In genomic region chr22:20021196-20022181, GRCh38 we compare ENCODE assay signal across 1 cellular context.
TF ChIP-seq lines count a peak whose summit lies in the region.

No MANE protein-coding gene starts in this region.

TF ChIP-seq in K562, 482 proteins besides CTCF, POLR2A, EP300 and RAD21 (continues in another document):
- TF ChIP-seq ZFPM2 (CRISPR knock-in tag; IDR thresholded peaks at IDR 0.05) (peak; percentile 85; the same call in 1 of the 2 replicates), PRDM10 (IDR thresholded peaks at IDR 0.05; ENCODE audit: partially characterized antibody) (no peak), FIP1L1 (IDR thresholded peaks at IDR 0.05; ENCODE audit: low read depth, low read length, poor library complexity, severe bottlenecking) (no peak), GTF3C2 (IDR thresholded peaks at IDR 0.05; ENCODE audit: borderline replicate concordance, extremely low read depth, insufficient read length) (no peak), SRSF7 (optimal IDR thresholded peaks at IDR 0.05; ENCODE audit: low read depth, low read length) (no peak), ETV1 (tag; conservative IDR thresholded peaks at IDR 0.05; ENCODE audit: low read depth) (no peak), PURB (CRISPR knock-in tag; IDR thresholded peaks at IDR 0.05; ENCODE audit: low read depth) (no peak), ZNF75A (CRISPR knock-in tag; IDR thresholded peaks at IDR 0.05) (no peak), ZNF232 (CRISPR knock-in tag; IDR thresholded peaks at IDR 0.05) (no peak), ZBTB40 (IDR thresholded peaks at IDR 0.05) (no peak), ZBTB40 (CRISPR knock-in tag; IDR thresholded peaks at IDR 0.05) (no peak), NR2C1 (IDR thresholded peaks at IDR 0.05) (no peak), NR2C1 (tag; IDR thresholded peaks at IDR 0.05) (no peak), HIVEP1 (CRISPR knock-in tag; IDR thresholded peaks at IDR 0.05) (peak; percentile 88), SNIP1 (IDR thresholded peaks at IDR 0.05; ENCODE audit: low read depth) (no peak), MED1 (CRISPR knock-in tag; IDR thresholded peaks at IDR 0.05; ENCODE audit: borderline replicate concordance) (no peak), MXI1 (IDR thresholded peaks at IDR 0.05; ENCODE audit: low read depth, low read length) (0 out of 2 replicates have a peak, but pooled peaks have one; percentile 61), KLF16 (IDR thresholded peaks at IDR 0.05) (no peak), XRCC4 (IDR thresholded peaks at IDR 0.05; ENCODE audit: extremely low read depth, insufficient read depth, insufficient read length) (no peak), POLR3A (IDR thresholded peaks at IDR 0.05; ENCODE audit: borderline replicate concordance, extremely low read depth, insufficient read depth, insufficient read length) (no peak), BRD4 (IDR thresholded peaks at IDR 0.05) (peak; percentile 99), DPF2 (IDR thresholded peaks at IDR 0.05) (no peak), TGIF2 (CRISPR knock-in tag; IDR thresholded peaks at IDR 0.05) (no peak), MAFG (tag; conservative IDR thresholded peaks at IDR 0.05) (no peak), ZNF280A (IDR thresholded peaks at IDR 0.05; ENCODE audit: low read depth, partially characterized antibody) (no peak), SMARCA4 (IDR thresholded peaks at IDR 0.05) (no peak), MAZ (CRISPR knock-in tag; conservative IDR thresholded peaks at IDR 0.05 in 1 of 2, IDR thresholded peaks at IDR 0.05 in 1 of 2) (peak in 1 of 2 experiments; percentile 71; a peak in 2 of 4 replicates), ERF (CRISPR knock-in tag; IDR thresholded peaks at IDR 0.05) (no peak; the same call in 1 of the 2 replicates), RNF2 (IDR thresholded peaks at IDR 0.05) (no peak), PTTG1 (tag; IDR thresholded peaks at IDR 0.05; ENCODE audit: low read depth) (no peak), CEBPB (tag; IDR thresholded peaks at IDR 0.05) (no peak), E4F1 (CRISPR knock-in tag; IDR thresholded peaks at IDR 0.05; ENCODE audit: borderline replicate concordance) (no peak), MLX (CRISPR knock-in tag; conservative IDR thresholded peaks at IDR 0.05) (peak; percentile 82 to 89), ZNF134 (CRISPR knock-in tag; conservative IDR thresholded peaks at IDR 0.05) (peak; percentile 30; the same call in 1 of the 2 replicates)
- TF ChIP-seq, protein P1, sequence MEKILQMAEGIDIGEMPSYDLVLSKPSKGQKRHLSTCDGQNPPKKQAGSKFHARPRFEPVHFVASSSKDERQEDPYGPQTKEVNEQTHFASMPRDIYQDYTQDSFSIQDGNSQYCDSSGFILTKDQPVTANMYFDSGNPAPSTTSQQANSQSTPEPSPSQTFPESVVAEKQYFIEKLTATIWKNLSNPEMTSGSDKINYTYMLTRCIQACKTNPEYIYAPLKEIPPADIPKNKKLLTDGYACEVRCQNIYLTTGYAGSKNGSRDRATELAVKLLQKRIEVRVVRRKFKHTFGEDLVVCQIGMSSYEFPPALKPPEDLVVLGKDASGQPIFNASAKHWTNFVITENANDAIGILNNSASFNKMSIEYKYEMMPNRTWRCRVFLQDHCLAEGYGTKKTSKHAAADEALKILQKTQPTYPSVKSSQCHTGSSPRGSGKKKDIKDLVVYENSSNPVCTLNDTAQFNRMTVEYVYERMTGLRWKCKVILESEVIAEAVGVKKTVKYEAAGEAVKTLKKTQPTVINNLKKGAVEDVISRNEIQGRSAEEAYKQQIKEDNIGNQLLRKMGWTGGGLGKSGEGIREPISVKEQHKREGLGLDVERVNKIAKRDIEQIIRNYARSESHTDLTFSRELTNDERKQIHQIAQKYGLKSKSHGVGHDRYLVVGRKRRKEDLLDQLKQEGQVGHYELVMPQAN (IDR thresholded peaks at IDR 0.05; ENCODE audit: borderline replicate concordance) = no peak
- TF ChIP-seq, protein P2, sequence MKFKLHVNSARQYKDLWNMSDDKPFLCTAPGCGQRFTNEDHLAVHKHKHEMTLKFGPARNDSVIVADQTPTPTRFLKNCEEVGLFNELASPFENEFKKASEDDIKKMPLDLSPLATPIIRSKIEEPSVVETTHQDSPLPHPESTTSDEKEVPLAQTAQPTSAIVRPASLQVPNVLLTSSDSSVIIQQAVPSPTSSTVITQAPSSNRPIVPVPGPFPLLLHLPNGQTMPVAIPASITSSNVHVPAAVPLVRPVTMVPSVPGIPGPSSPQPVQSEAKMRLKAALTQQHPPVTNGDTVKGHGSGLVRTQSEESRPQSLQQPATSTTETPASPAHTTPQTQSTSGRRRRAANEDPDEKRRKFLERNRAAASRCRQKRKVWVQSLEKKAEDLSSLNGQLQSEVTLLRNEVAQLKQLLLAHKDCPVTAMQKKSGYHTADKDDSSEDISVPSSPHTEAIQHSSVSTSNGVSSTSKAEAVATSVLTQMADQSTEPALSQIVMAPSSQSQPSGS (CRISPR knock-in tag; IDR thresholded peaks at IDR 0.05) = no peak
